ENCODE assay signal across 8 cellular contexts in the genomic region with DNA sequence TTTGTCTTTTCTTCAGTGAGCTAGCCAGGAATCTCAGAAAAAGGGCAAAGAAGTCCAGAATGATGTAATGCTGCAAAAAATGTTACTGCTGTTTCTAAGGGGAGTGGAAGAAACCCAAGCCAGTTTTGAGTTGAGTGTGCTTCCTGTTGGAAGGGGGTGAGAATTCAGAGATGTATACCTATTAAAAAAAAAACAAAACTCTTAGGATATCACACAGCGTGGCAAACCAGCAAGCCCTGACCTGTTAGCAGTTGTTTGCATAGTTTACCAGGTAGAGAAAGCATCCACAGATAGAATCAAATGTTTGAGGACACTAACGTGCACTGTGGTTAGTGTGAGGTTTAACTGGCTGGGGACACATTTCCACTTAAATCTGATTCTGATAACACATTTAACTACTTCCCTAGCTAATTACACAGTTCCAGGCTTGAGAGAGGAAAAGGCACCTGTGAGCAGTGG. TPM values are rescaled to one million over a fixed set of nuclear protein-coding genes. Genes with fewer than 3 reads are reported as not detected.
A peak's percentile ranks its signal among the peaks of the same experiment; 100 is the strongest.
DNase-seq lines count a peak whose midpoint lies in the region; ATAC-seq, FAIRE-seq and TF ChIP-seq lines count a peak whose summit lies in the region.

No MANE protein-coding gene starts in this region.

- peaks cover 18% of the 10 kb centered on the region for H3F3A ChIP-seq in SU-DHL-6 (ENCODE audit: insufficient read depth)

- DNase-seq in GM19239 (ENCODE audit: insufficient read length, low spot score): peak; percentile 15
- no peak for DNase-seq in sciatic nerve (ENCODE audit: low spot score)
- no peak for DNase-seq in OCI-M2 (lab: John Stamatoyannopoulos, UW; ENCODE audit: unreplicated experiment)
- DNase-seq in KG1 (lab: John Stamatoyannopoulos, UW): no peak
- DNase-seq in stimulated activated naive CD4-positive, alpha-beta T cell (lab: John Stamatoyannopoulos, UW): no peak
- DNase-seq in endodermal cell: no peak

- FAIRE-seq in GM19239 (lab: Jason Lieb, UNC): peak; percentile 73

- H3K9me2 ChIP-seq in SU-DHL-6 (replicated peaks; ENCODE audit: insufficient read depth, low read length): no peaks in the 10 kb centered on the region

- H3K4me1 ChIP-seq in endodermal cell (ENCODE audit: control insufficient read depth, insufficient read depth, low read length): peaks cover 2% of the 10 kb centered on the region

- no peak overlapping the region for H3K4me2 ChIP-seq in SU-DHL-6 (ENCODE audit: low read depth, low read length, poor library complexity, severe bottlenecking)

- no peaks in the 10 kb centered on the region for H3K27me3 Mint-ChIP-seq in endodermal cell (ENCODE audit: insufficient read depth)

- H3K4me3 ChIP-seq in SU-DHL-6 (ENCODE audit: insufficient read depth, low read length, poor library complexity, severe bottlenecking) (no peak overlapping the region), endodermal cell (ENCODE audit: low read length) (no peak overlapping the region)

- H3K36me3 ChIP-seq in SU-DHL-6 (ENCODE audit: low read length) (peaks cover 26% of the 10 kb centered on the region), endodermal cell (ENCODE audit: control insufficient read depth, insufficient read depth, low read length) (peaks cover 39% of the 10 kb centered on the region)

- H3K9ac ChIP-seq in SU-DHL-6 (ENCODE audit: low read length) (no peak overlapping the region), endodermal cell (ENCODE audit: extremely low read depth, low read length, poor library complexity, severe bottlenecking) (no peak overlapping the region)

- peaks cover 17% of the 10 kb centered on the region for H3K4me1 Mint-ChIP-seq in endodermal cell

- no peak overlapping the region for H3K27ac Mint-ChIP-seq in endodermal cell

- no peak for TF ChIP-seq CTCF in SU-DHL-6 (IDR thresholded peaks at IDR 0.05; ENCODE audit: insufficient read depth, low read length, poor library complexity, severe bottlenecking)
- no peak for TF ChIP-seq CTCF in endodermal cell (conservative IDR thresholded peaks at IDR 0.05)

- no peaks in the 10 kb centered on the region for H3K9me3 Mint-ChIP-seq in endodermal cell

- no peak overlapping the region for H3K4me3 Mint-ChIP-seq in endodermal cell

- H3K27ac ChIP-seq in SU-DHL-6 (ENCODE audit: low read depth, low read length): peak overlapping the region; percentile 30
- H3K27ac ChIP-seq in endodermal cell (ENCODE audit: low read depth, low read length): no peak overlapping the region

- H3K79me2 ChIP-seq in SU-DHL-6 (ENCODE audit: insufficient read depth, low read length): peaks cover 99% of the 10 kb centered on the region

- H3K9me3 ChIP-seq in SU-DHL-6 (ENCODE audit: insufficient read depth, low read length): no peaks in the 10 kb centered on the region
- H3K9me3 ChIP-seq in endodermal cell (ENCODE audit: control insufficient read depth, low read length): no peaks in the 10 kb centered on the region

- 89 to 98% methylated on average over 1 to 2 of the region's 2 CpGs for WGBS in endodermal cell (ENCODE audit: insufficient coverage in 1 of 2, insufficient read length in 1 of 2), 2 experiments

- H3K27me3 ChIP-seq in SU-DHL-6 (ENCODE audit: low read length) (no peaks in the 10 kb centered on the region), endodermal cell (ENCODE audit: control insufficient read depth, insufficient read depth, low read length, poor library complexity, severe bottlenecking) (no peaks in the 10 kb centered on the region)

- H4K20me1 ChIP-seq in SU-DHL-6 (ENCODE audit: low read depth, low read length): peaks cover 76% of the 10 kb centered on the region

- intact Hi-C loops in sciatic nerve (cut with DNase I): no loop called here

- H2AFZ ChIP-seq in SU-DHL-6 (ENCODE audit: low read depth, low read length, severe bottlenecking): no peak overlapping the region

- H3K36me3 Mint-ChIP-seq in endodermal cell (ENCODE audit: low read depth): peaks cover 34% of the 10 kb centered on the region

- ATAC-seq in HG02943 (IDR thresholded peaks at IDR 0.05; ENCODE audit: low read depth, unreplicated experiment): peak; percentile 62
- peak; percentile 80 for ATAC-seq in sciatic nerve

RNA-seq across cellular contexts. Expression of a gene that starts 11.4 kb away (rescaled TPM):
- total RNA-seq in sciatic nerve (26.8 TPM), endodermal cell (10 to 100 TPM; 60.3 to 63.0 TPM)
- polyA plus RNA-seq in endodermal cell (2013, experiment 1 of 2): 230 TPM
- polyA plus RNA-seq in endodermal cell (2013, experiment 2 of 2): 203 TPM
